Comparison of ENCODE assay signal across 14 cellular contexts in the genomic region with DNA sequence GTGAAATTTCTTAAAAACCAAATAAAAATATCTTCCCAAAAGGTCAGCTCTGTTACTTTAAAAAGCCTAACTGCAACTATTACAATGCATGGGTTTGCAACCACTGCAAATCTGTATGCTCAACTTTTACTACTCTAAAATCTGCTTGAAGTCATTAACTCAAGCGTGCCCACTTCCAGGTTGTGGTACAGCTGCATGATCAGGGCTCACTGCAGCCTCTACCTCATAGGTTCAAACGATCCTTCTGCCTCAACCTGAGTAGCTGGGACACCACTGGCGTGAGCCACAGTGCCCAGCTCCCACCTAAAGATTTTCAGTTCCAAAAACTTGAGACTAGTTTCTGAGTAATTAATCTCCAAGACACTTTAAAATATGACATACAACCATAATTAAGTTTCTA. TPM values are rescaled to one million over a fixed set of nuclear protein-coding genes. Genes with fewer than 3 reads are reported as not detected.
DNase-seq lines count a peak whose midpoint lies in the region; ATAC-seq and TF ChIP-seq lines count a peak whose summit lies in the region.
"Had no signal": no experiment of that assay in that cellular context is flagged by ENCODE, and none has a peak within 500 bp of the region (broad histone marks: within the 10 kb centered on the region; RNA-seq: fewer than 3 reads in every experiment).

No MANE protein-coding gene starts in this region.

- H3K9me3 ChIP-seq in BLaER1: no peaks in the 10 kb centered on the region
- H3K9me3 ChIP-seq: BE2C, SJCRH30 had no signal

- H3K4me1 ChIP-seq in BLaER1: peaks cover 97% of the 10 kb centered on the region

- ATAC-seq in GM18868 (IDR thresholded peaks at IDR 0.05; ENCODE audit: unreplicated experiment) (peak; percentile 76), Right ventricle myocardium inferior (no peak)

- peak overlapping the region; percentile 84 for H3K4me3 Mint-ChIP-seq in T-helper 2 cell treated with Interferon-gamma antibody and Interleukin-4, amounts not matched to agents 5 μg/mL and 100 μg/mL, for 36 hours
- H3K4me3 Mint-ChIP-seq in glutamatergic neuron (ENCODE audit: unreplicated experiment): peak overlapping the region; percentile 82

- no peak overlapping the region for H3K4me3 ChIP-seq in BLaER1
- H3K4me3 ChIP-seq: SJCRH30 had no signal

- peaks cover 61% of the 10 kb centered on the region for H3K4me1 Mint-ChIP-seq in T-helper 2 cell treated with Interferon-gamma antibody and Interleukin-4, amounts not matched to agents 5 μg/mL and 100 μg/mL, for 36 hours (ENCODE audit: low read depth)
- peaks cover 66% of the 10 kb centered on the region for H3K4me1 Mint-ChIP-seq in glutamatergic neuron (ENCODE audit: low read depth, unreplicated experiment)

- H4K20me1 ChIP-seq in BLaER1: peaks cover 100% of the 10 kb centered on the region

- intact Hi-C loops in Right ventricle myocardium inferior (cut with DNase I): no loop called here

- no peaks in the 10 kb centered on the region for H3K27me3 Mint-ChIP-seq in T-helper 2 cell treated with Interferon-gamma antibody and Interleukin-4, amounts not matched to agents 5 μg/mL and 100 μg/mL, for 36 hours (ENCODE audit: low read depth)
- H3K27me3 Mint-ChIP-seq in glutamatergic neuron (ENCODE audit: unreplicated experiment): peaks cover 4% of the 10 kb centered on the region

- H3K36me3 ChIP-seq in BLaER1: peaks cover 14% of the 10 kb centered on the region

- H3K9me3 Mint-ChIP-seq in T-helper 2 cell treated with Interferon-gamma antibody and Interleukin-4, amounts not matched to agents 5 μg/mL and 100 μg/mL, for 36 hours: no peaks in the 10 kb centered on the region
- peaks cover 5% of the 10 kb centered on the region for H3K9me3 Mint-ChIP-seq in glutamatergic neuron (ENCODE audit: unreplicated experiment)

- no peaks in the 10 kb centered on the region for H3K27me3 ChIP-seq in BLaER1
- H3K27me3 ChIP-seq: BE2C, SJCRH30 had no signal

- no peak overlapping the region for H3K27ac ChIP-seq in BLaER1
- H3K27ac ChIP-seq in caudate nucleus (ENCODE audit: low read depth, low read length): no peak overlapping the region
- H3K27ac ChIP-seq: SJCRH30 had no signal

- H3K9ac ChIP-seq in BLaER1: peak overlapping the region; percentile 29; the same call in 1 of the 2 replicates

- peak overlapping the region; percentile 88 for H3K27ac Mint-ChIP-seq in T-helper 2 cell treated with Interferon-gamma antibody and Interleukin-4, amounts not matched to agents 5 μg/mL and 100 μg/mL, for 36 hours
- H3K27ac Mint-ChIP-seq in glutamatergic neuron (ENCODE audit: unreplicated experiment): peak overlapping the region; percentile 94

- H3K36me3 Mint-ChIP-seq in T-helper 2 cell treated with Interferon-gamma antibody and Interleukin-4, amounts not matched to agents 5 μg/mL and 100 μg/mL, for 36 hours (ENCODE audit: low read depth): peaks cover 20% of the 10 kb centered on the region
- H3K36me3 Mint-ChIP-seq in glutamatergic neuron (ENCODE audit: unreplicated experiment): no peaks in the 10 kb centered on the region

- DNase-seq in T-helper 2 cell treated with Interferon-gamma antibody and Interleukin-4, amounts not matched to agents 5 μg/mL and 100 μg/mL, for 36 hours (ENCODE audit: low spot score): no peak
- no peak for DNase-seq in glutamatergic neuron
- no peak for DNase-seq in COLO668 (lab: John Stamatoyannopoulos, UW; ENCODE audit: unreplicated experiment)
- DNase-seq in Right ventricle myocardium inferior (ENCODE audit: missing footprints): no peak
- no peak for DNase-seq in hypothalamus (lab: John Stamatoyannopoulos, UW)
- no peak for DNase-seq in caudate nucleus (lab: John Stamatoyannopoulos, UW)
- DNase-seq: BE2C, GOT3, hippocampal formation, mammary epithelial cell, NCI-H524 treated with DMSO at 0.1 percent for 48 hours, SJCRH30 had no signal

- H3K4me2 ChIP-seq in BLaER1: peak overlapping the region; percentile 80

- TF ChIP-seq CTCF in glutamatergic neuron (IDR thresholded peaks at IDR 0.05; ENCODE audit: partially characterized antibody, unreplicated experiment): no peak

RNA-seq across cellular contexts. Expression of a gene that starts 8.2 kb away (rescaled TPM):
- total RNA-seq in glutamatergic neuron (ENCODE audit: unreplicated experiment) (77.8 TPM), Right ventricle myocardium inferior (33.5 TPM)

RNA-seq across cellular contexts. Expression of a gene that starts 19.8 kb away (rescaled TPM):
- total RNA-seq in glutamatergic neuron (ENCODE audit: unreplicated experiment) (57.8 TPM), Right ventricle myocardium inferior (16.1 TPM)

RNA-seq across cellular contexts. Expression of a gene that starts 34.4 kb away (rescaled TPM):
- total RNA-seq in glutamatergic neuron (ENCODE audit: unreplicated experiment) (1.8 TPM), Right ventricle myocardium inferior (0.41 TPM)

RNA-seq across cellular contexts. Expression of a gene that starts 56.5 kb away (rescaled TPM):
- 12.6 TPM for total RNA-seq in glutamatergic neuron (ENCODE audit: unreplicated experiment)
- 6.0 TPM for total RNA-seq in Right ventricle myocardium inferior
